23 cellular contexts compared by ENCODE assay signal in the genomic region with DNA sequence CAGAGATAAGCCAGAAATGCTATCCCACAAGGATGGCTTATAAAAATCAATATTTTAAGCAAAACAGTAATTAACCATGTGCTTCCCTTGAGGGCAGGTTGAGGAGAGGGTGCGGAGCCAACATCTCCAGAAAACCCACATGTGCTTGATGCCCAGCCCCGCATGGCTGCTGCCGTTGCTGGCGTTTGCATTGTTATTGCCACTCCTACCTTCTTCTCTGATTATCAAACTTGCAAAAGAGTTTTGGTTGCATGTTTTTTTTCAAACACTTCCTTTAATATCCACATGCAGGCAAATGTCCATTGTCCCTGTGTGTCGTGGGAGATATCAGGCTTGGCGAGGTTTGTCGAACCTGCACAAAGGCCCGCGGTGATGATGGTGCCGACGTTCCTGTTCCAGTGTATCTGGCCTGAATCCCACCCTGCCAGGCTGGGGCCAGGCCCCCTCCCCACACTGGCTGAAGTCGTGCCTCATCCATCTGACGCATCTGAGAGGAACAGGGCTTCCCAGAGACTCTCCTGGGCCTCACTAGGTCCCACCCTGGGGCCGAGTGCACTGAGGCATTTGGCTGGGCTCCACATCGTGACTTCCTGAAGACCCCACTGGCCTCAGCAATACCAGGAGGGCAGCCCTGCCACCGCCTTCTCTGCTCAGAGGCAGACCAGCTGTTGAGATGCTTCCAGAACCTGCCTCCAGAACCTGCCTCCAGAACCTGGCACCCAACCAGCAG. TPM values are rescaled to one million over a fixed set of nuclear protein-coding genes. Genes with fewer than 3 reads are reported as not detected.
"Had no signal": no experiment of that assay in that cellular context is flagged by ENCODE, and none has a peak within 500 bp of the region (broad histone marks: within the 10 kb centered on the region; RNA-seq: fewer than 3 reads in every experiment).

No MANE protein-coding gene starts in this region.

- H3K9me3 Mint-ChIP-seq: type B pancreatic cell had no signal

- DNase-seq: cortex of kidney; effector CD8-positive, alpha-beta T cell; kidney glomerular epithelial cell; mammary epithelial cell; naive thymus-derived CD4-positive, alpha-beta T cell; nephron progenitor cell; small intestine; stimulated activated CD4-positive, alpha-beta T cell treated with anti-CD3 and anti-CD28 coated beads, Interleukin-2, amount 100 ng/mL, for 48 hours; stimulated activated naive CD4-positive, alpha-beta T cell treated with Interleukin-2 at 50 U/mL for 16 hours had no signal

- H3K27ac Mint-ChIP-seq: naive thymus-derived CD4-positive, alpha-beta T cell; nephron progenitor cell; type B pancreatic cell had no signal

- H3K4me3 ChIP-seq: dorsolateral prefrontal cortex, heart left ventricle, right atrium auricular region had no signal

- H3K4me3 Mint-ChIP-seq: naive thymus-derived CD4-positive, alpha-beta T cell; nephron progenitor cell; type B pancreatic cell had no signal

- H3K27me3 ChIP-seq: neutrophil, right atrium auricular region had no signal

- H3K36me3 Mint-ChIP-seq: naive thymus-derived CD4-positive, alpha-beta T cell; type B pancreatic cell had no signal

- H3K27ac ChIP-seq: heart left ventricle, neutrophil, right atrium auricular region had no signal

- H3K36me3 ChIP-seq: heart left ventricle, neutrophil, right atrium auricular region had no signal

- H3K9me3 ChIP-seq: neutrophil had no signal

- H3K4me1 ChIP-seq: heart left ventricle, right atrium auricular region had no signal

- FAIRE-seq: endometrium, frontal cortex, islet of Langerhans, small intestine, urothelium cell line had no signal

- ATAC-seq: esophagus mucosa; heart left ventricle; naive thymus-derived CD4-positive, alpha-beta T cell had no signal

- H3K4me1 Mint-ChIP-seq: naive thymus-derived CD4-positive, alpha-beta T cell had no signal

RNA-seq across cellular contexts. Expression of gene TCERG1L, which starts 40.9 kb away (rescaled TPM):
- total RNA-seq: fibroblast of lung, glomerular endothelial cell, liver, mesenteric fat pad had no signal
- polyA plus RNA-seq: heart left ventricle; liver; mammary epithelial cell; naive thymus-derived CD4-positive, alpha-beta T cell had no signal
